ENCODE assay signal across 1 cellular context in genomic region chr17:18070861-18071340, GRCh38.
A peak's percentile ranks its signal among the peaks of the same experiment; 100 is the strongest.
TF ChIP-seq lines count a peak whose summit lies in the region.

No MANE protein-coding gene starts in this region.

TF ChIP-seq in K562, 482 proteins besides CTCF, POLR2A, EP300 and RAD21 (continues in another document):
- TF ChIP-seq RBBP5 (IDR thresholded peaks at IDR 0.05; ENCODE audit: borderline replicate concordance, insufficient read depth, low read length, poor library complexity, severe bottlenecking) (peak; percentile 24), TBP (optimal IDR thresholded peaks at IDR 0.05; ENCODE audit: low read depth, low read length) (peak; percentile 31), ZNF134 (CRISPR knock-in tag; conservative IDR thresholded peaks at IDR 0.05) (no peak), NUFIP1 (IDR thresholded peaks at IDR 0.05; ENCODE audit: partially characterized antibody) (no peak), THAP12 (CRISPR knock-in tag; IDR thresholded peaks at IDR 0.05) (no peak), CHD4 (IDR thresholded peaks at IDR 0.05; ENCODE audit: insufficient read depth, insufficient replicate concordance, low read depth, low read length, poor library complexity, severe bottlenecking) (no peak), MLLT1 (IDR thresholded peaks at IDR 0.05) (no peak), FOXJ2 (tag; IDR thresholded peaks at IDR 0.05) (no peak), NFRKB (IDR thresholded peaks at IDR 0.05; ENCODE audit: low read depth) (peak; percentile 67; the same call in 1 of the 2 replicates), JUNB (CRISPR knock-in tag; conservative IDR thresholded peaks at IDR 0.05) (no peak), YY1 (IDR thresholded peaks at IDR 0.05; ENCODE audit: borderline replicate concordance in 1 of 3, control insufficient read depth in 1 of 3, extremely low read depth in 1 of 3, insufficient read depth in 3 of 3, insufficient read length in 1 of 3, insufficient replicate concordance in 2 of 3, low read depth in 1 of 3, low read length in 2 of 3) (no peak), SAFB (IDR thresholded peaks at IDR 0.05; ENCODE audit: borderline replicate concordance, low read depth, low read length) (no peak), CREB3 (tag; conservative IDR thresholded peaks at IDR 0.05; ENCODE audit: low read depth) (0 out of 2 replicates have a peak, but pooled peaks have one; percentile 26), ARID3A (IDR thresholded peaks at IDR 0.05; ENCODE audit: borderline replicate concordance, low read depth, low read length) (no peak), BCLAF1 (IDR thresholded peaks at IDR 0.05; ENCODE audit: borderline replicate concordance in 1 of 2, control insufficient read depth in 1 of 2, low read depth in 2 of 2, low read length in 1 of 2) (no peak), WHSC1 (IDR thresholded peaks at IDR 0.05; ENCODE audit: low read length) (no peak), MYC (IDR thresholded peaks at IDR 0.05; ENCODE audit: low read depth, low read length) (peak; percentile 15; the same call in 1 of the 2 replicates), MYC (CRISPR knock-in tag; IDR thresholded peaks at IDR 0.05; ENCODE audit: borderline replicate concordance, low read depth) (no peak), KDM4B (IDR thresholded peaks at IDR 0.05; ENCODE audit: borderline replicate concordance in 2 of 2, low read depth in 1 of 2) (no peak), TAF15 (IDR thresholded peaks at IDR 0.05; ENCODE audit: low read depth, low read length) (no peak), NCOR1 (IDR thresholded peaks at IDR 0.05) (no peak), PHF8 (IDR thresholded peaks at IDR 0.05; ENCODE audit: borderline replicate concordance, low read length) (peak; percentile 21; the same call in 1 of the 2 replicates), ZNF175 (CRISPR knock-in tag; IDR thresholded peaks at IDR 0.05; ENCODE audit: low read depth) (no peak), ZNF79 (CRISPR knock-in tag; IDR thresholded peaks at IDR 0.05; ENCODE audit: low read depth) (no peak), MGA (IDR thresholded peaks at IDR 0.05) (peak; percentile 77), L3MBTL2 (IDR thresholded peaks at IDR 0.05) (peak; percentile 52), MNT (conservative IDR thresholded peaks at IDR 0.05) (peak in 1 of 2 experiments; percentile 52; a peak in 1 of 4 replicates), KLF10 (CRISPR knock-in tag; IDR thresholded peaks at IDR 0.05) (no peak), SNAPC5 (CRISPR knock-in tag; IDR thresholded peaks at IDR 0.05) (no peak), ZBTB12 (CRISPR knock-in tag; IDR thresholded peaks at IDR 0.05) (no peak)
